ENCODE assay signal across 11 cellular contexts in genomic region chr7:127678947-127679346, GRCh38. TPM values are rescaled to one million over a fixed set of nuclear protein-coding genes. Genes with fewer than 3 reads are reported as not detected.
A peak's percentile ranks its signal among the peaks of the same experiment; 100 is the strongest.
DNase-seq lines count a peak whose midpoint lies in the region; ATAC-seq, FAIRE-seq and TF ChIP-seq lines count a peak whose summit lies in the region.
"Had no signal": no experiment of that assay in that cellular context is flagged by ENCODE, and none has a peak within 500 bp of the region (broad histone marks: within the 10 kb centered on the region; RNA-seq: fewer than 3 reads in every experiment).

No MANE protein-coding gene starts in this region.

- no peak overlapping the region for H3K4me3 ChIP-seq in aorta (ENCODE audit: low read length in 2 of 2)

- H3K27me3 ChIP-seq in aorta (ENCODE audit: control insufficient read depth in 1 of 2, insufficient read depth in 2 of 2, low read length in 1 of 2), result no peaks in the 10 kb centered on the region

- intact Hi-C loops in aorta (cut with DNase I), result no loop called here

- peaks cover 0 to 2% of the 10 kb centered on the region in 2 donors for H3K4me1 ChIP-seq in aorta (ENCODE audit: control insufficient read depth in 1 of 2, insufficient read depth in 2 of 2, low read length in 2 of 2)

- 80 to 83% methylated on average over 3 of the region's 3 CpGs for WGBS in aorta, 2 donors

- TF ChIP-seq POLR2A in H54 (IDR thresholded peaks at IDR 0.05; ENCODE audit: low read depth, low read length), result no peak

- H3K9me3 ChIP-seq in aorta (ENCODE audit: control insufficient read depth, low read length), result no peaks in the 10 kb centered on the region

- no peaks in the 10 kb centered on the region for H3K36me3 ChIP-seq in aorta (ENCODE audit: control insufficient read depth in 1 of 2, insufficient read depth in 2 of 2, low read length in 1 of 2)

- ATAC-seq in GM18867 (IDR thresholded peaks at IDR 0.05; ENCODE audit: unreplicated experiment) (peak; percentile 86), GM21737 (IDR thresholded peaks at IDR 0.05; ENCODE audit: unreplicated experiment) (peak; percentile 85), HG03571 (IDR thresholded peaks at IDR 0.05; ENCODE audit: unreplicated experiment) (peak; percentile 70), left lobe of liver (no peak), aorta (ENCODE audit: low FRiP score) (no peak)

- H3K27ac ChIP-seq in aorta (ENCODE audit: low read depth in 1 of 2, low read length in 2 of 2), result no peak overlapping the region

- DNase-seq in glomerular visceral epithelial cell (ENCODE audit: extremely low spot score) (peak; percentile 23), H54 (ENCODE audit: insufficient read length, low spot score) (no peak), left lobe of liver (ENCODE audit: low spot score) (no peak), DMS79 (lab: John Stamatoyannopoulos, UW) (no peak), aorta (no peak)
- DNase-seq: NCI-H510A treated with DMSO at 0.1 percent for 48 hours, occipital lobe had no signal

- FAIRE-seq in H54 (lab: Jason Lieb, UNC), result no peak
- FAIRE-seq: GM19239 had no signal

RNA-seq across cellular contexts. Expression of gene SND1, which starts 27.0 kb away (rescaled TPM):
- total RNA-seq in left lobe of liver (152 TPM), aorta (100 to 1,000 TPM; 136 to 150 TPM)
- polyA plus RNA-seq in aorta, result 10 to 100 TPM; 50.3 to 73.2 TPM

Comparison
In these comparisons a context has a peak if more than half of its experiments do, and no peak if none do; other contexts are left out.
1. ATAC-seq: peak in GM18867 (single experiment), GM21737 (single experiment) and HG03571 (single experiment); none in left lobe of liver (single experiment) and aorta (single experiment).